29 cellular contexts compared by ENCODE assay signal in genomic region chr4:108607426-108607825, GRCh38.
"Had no signal": no experiment of that assay in that cellular context is flagged by ENCODE, and none has a peak within 500 bp of the region (broad histone marks: within the 10 kb centered on the region; RNA-seq: fewer than 3 reads in every experiment).

No MANE protein-coding gene starts in this region.

- H3K4me1 Mint-ChIP-seq: natural killer cell; stimulated activated memory B cell treated with anti-CD40 and anti-IgM and Interleukin-4, amounts not matched to agents 10 μg/mL and 1 μg/mL and 100 μg/mL, for 72 hours had no signal

- H3K4me1 ChIP-seq: left lung, lower lobe of right lung, right atrium auricular region, right lobe of liver, transverse colon, upper lobe of right lung had no signal

- H3K4me2 ChIP-seq: neural progenitor cell, smooth muscle cell had no signal

- H3K27me3 Mint-ChIP-seq: naive B cell; progenitor cell of endocrine pancreas; stimulated activated memory B cell treated with anti-CD40 and anti-IgM and Interleukin-4, amounts not matched to agents 10 μg/mL and 1 μg/mL and 100 μg/mL, for 72 hours; stimulated activated naive CD8-positive, alpha-beta T cell treated with anti-CD3 and anti-CD28 coated beads, Interleukin-15, amount 100 ng/mL, for 72 hours had no signal

- H3K27me3 ChIP-seq: left lung, neural progenitor cell, neutrophil, ovary, right atrium auricular region, right lobe of liver, transverse colon, upper lobe of right lung had no signal

- H3K27ac Mint-ChIP-seq: immature natural killer cell; naive B cell; natural killer cell; nephron progenitor cell; neural progenitor cell; progenitor cell of endocrine pancreas; stimulated activated memory B cell treated with anti-CD40 and anti-IgM and Interleukin-4, amounts not matched to agents 10 μg/mL and 1 μg/mL and 100 μg/mL, for 72 hours had no signal

- ATAC-seq: left colon; left lung; lower lobe of right lung; natural killer cell; right lobe of liver; stimulated activated memory B cell treated with anti-CD40 and anti-IgM and Interleukin-4, amounts not matched to agents 10 μg/mL and 1 μg/mL and 100 μg/mL, for 72 hours; stimulated activated naive CD8-positive, alpha-beta T cell treated with anti-CD3 and anti-CD28 coated beads, Interleukin-15, amount 100 ng/mL, for 72 hours; upper lobe of right lung had no signal

- H3K4me3 ChIP-seq: left lung, lower lobe of right lung, neural progenitor cell, ovary, right atrium auricular region, right lobe of liver, smooth muscle cell, transverse colon, upper lobe of right lung had no signal

- H3K9me3 Mint-ChIP-seq: immature natural killer cell, natural killer cell had no signal

- H3K27ac ChIP-seq: left lung, lower lobe of right lung, neural progenitor cell, neutrophil, ovary, right atrium auricular region, right lobe of liver, transverse colon, upper lobe of right lung had no signal

- DNase-seq: hypothalamus; immature natural killer cell; kidney; left colon; left lung; lower lobe of right lung; mammary epithelial cell; mesenchymal stem cell; naive B cell; natural killer cell; nephron progenitor cell; occipital lobe; ovary; right lobe of liver; stimulated activated CD4-positive, alpha-beta T cell treated with anti-CD3 and anti-CD28 coated beads, Interleukin-1b, Interleukin-23, amount 100 ng/mL, for 48 hours; stimulated activated CD4-positive, alpha-beta T cell treated with anti-CD3 and anti-CD28 coated beads, Interleukin-2, amount 100 ng/mL, for 48 hours; stimulated activated CD4-positive, alpha-beta T cell treated with anti-CD3 and anti-CD28 coated beads, Interleukin-4, amount 100 ng/mL, for 4 hours; stimulated activated CD8-positive, alpha-beta memory T cell treated with anti-CD3 and anti-CD28 coated beads, Interleukin-4, amount 100 ng/mL, for 48 hours; stimulated activated naive CD4-positive, alpha-beta T cell treated with Interleukin-2 at 50 U/mL for 16 hours; stimulated activated naive CD8-positive, alpha-beta T cell treated with anti-CD3 and anti-CD28 coated beads, Interleukin-15, amount 100 ng/mL, for 72 hours; substantia nigra; transverse colon; upper lobe of right lung had no signal

- H3K36me3 ChIP-seq: left lung, lower lobe of right lung, neural progenitor cell, neutrophil, ovary, right atrium auricular region, right lobe of liver, transverse colon, upper lobe of right lung had no signal

- H3K36me3 Mint-ChIP-seq: natural killer cell had no signal

- H3K9me3 ChIP-seq: lower lobe of right lung, neutrophil, ovary, right lobe of liver, transverse colon, upper lobe of right lung had no signal

- H3K9ac ChIP-seq: neural progenitor cell had no signal

- H2AFZ ChIP-seq: neural progenitor cell had no signal

- H3K4me3 Mint-ChIP-seq: immature natural killer cell; naive B cell; natural killer cell; nephron progenitor cell; neural progenitor cell; stimulated activated memory B cell treated with anti-CD40 and anti-IgM and Interleukin-4, amounts not matched to agents 10 μg/mL and 1 μg/mL and 100 μg/mL, for 72 hours; stimulated activated naive CD8-positive, alpha-beta T cell treated with anti-CD3 and anti-CD28 coated beads, Interleukin-15, amount 100 ng/mL, for 72 hours had no signal
